ENCODE assay signal across 21 cellular contexts in genomic region chr18:59910967-59911366, GRCh38. TPM values are rescaled to one million over a fixed set of nuclear protein-coding genes. Genes with fewer than 3 reads are reported as not detected.
DNase-seq lines count a peak whose midpoint lies in the region; ATAC-seq and TF ChIP-seq lines count a peak whose summit lies in the region.
"Had no signal": no experiment of that assay in that cellular context is flagged by ENCODE, and none has a peak within 500 bp of the region (broad histone marks: within the 10 kb centered on the region; RNA-seq: fewer than 3 reads in every experiment).

No MANE protein-coding gene starts in this region.

- no peak overlapping the region for H3K4me3 ChIP-seq in AG10803 (ENCODE audit: low read length)
- no peak overlapping the region for H3K4me3 ChIP-seq in IMR-90 (ENCODE audit: insufficient read depth, low read depth, low read length)
- H3K4me3 ChIP-seq in astrocyte of the spinal cord (ENCODE audit: low read depth, low read length), result no peak overlapping the region
- no peak overlapping the region for H3K4me3 ChIP-seq in lung
- H3K4me3 ChIP-seq: gastroesophageal sphincter, neural progenitor cell, PC-9, upper lobe of right lung had no signal

- ATAC-seq in IMR-90 (ENCODE audit: low read depth) (peak; percentile 55), lung (ENCODE audit: insufficient read depth, low FRiP score) (peak; percentile 19), HG02642 (IDR thresholded peaks at IDR 0.05; ENCODE audit: poor library complexity, unreplicated experiment) (no peak)
- ATAC-seq: activated T-helper 17 cell treated with anti-CD3 and anti-CD28 coated beads, Interleukin-2, amount 50 U/mL, for 72 hours; right cardiac atrium had no signal

- H3K14ac ChIP-seq in IMR-90 (replicated peaks; ENCODE audit: low read depth, low read length), result peak overlapping the region; percentile 86

- H2BK5ac ChIP-seq in IMR-90 (ENCODE audit: low read depth, low read length, poor library complexity, severe bottlenecking), result peak overlapping the region; percentile 88

- H3K9me1 ChIP-seq in IMR-90 (ENCODE audit: insufficient read depth, low read length), result peaks cover 14% of the 10 kb centered on the region

- H4K5ac ChIP-seq in IMR-90 (ENCODE audit: low read depth, low read length), result peak overlapping the region; percentile 22; the same call in 1 of the 2 replicates

- H3K18ac ChIP-seq in IMR-90 (ENCODE audit: low read depth, low read length), result peak overlapping the region; percentile 92

- no peak overlapping the region for H3K4me2 ChIP-seq in IMR-90 (ENCODE audit: low read depth, low read length)
- H3K4me2 ChIP-seq: neural progenitor cell, PC-9 had no signal

- H3K4me1 ChIP-seq in IMR-90 (ENCODE audit: control insufficient read depth, insufficient read depth, low read length) (peaks cover 22% of the 10 kb centered on the region), lung (ENCODE audit: control insufficient read depth in 2 of 2, insufficient read depth in 2 of 2, low read length in 2 of 2) (peaks cover 0 to 2% of the 10 kb centered on the region in 2 donors)
- H3K4me1 ChIP-seq: neural progenitor cell, upper lobe of right lung had no signal

- dilution Hi-C loops in IMR-90 (cut with HindIII; ENCODE audit: low sequenced_read_pairs, unreplicated experiment), result no loop called here

- 0 out of 2 replicates have a peak overlapping the region, but pooled peaks have one; percentile 94 for H2AK5ac ChIP-seq in IMR-90 (ENCODE audit: low read depth, low read length)

- peak overlapping the region; percentile 91 for H3K4ac ChIP-seq in IMR-90 (ENCODE audit: low read depth, low read length)

- CTCF ChIA-PET in IMR-90 (lab: Yijun Ruan, JAX), result no interaction called here

- H3K36me3 ChIP-seq in IMR-90 (ENCODE audit: control insufficient read depth, insufficient read depth, low read length), result no peaks in the 10 kb centered on the region
- no peaks in the 10 kb centered on the region for H3K36me3 ChIP-seq in lung (ENCODE audit: control insufficient read depth in 2 of 2, insufficient read depth in 2 of 2, low read length in 2 of 2)
- H3K36me3 ChIP-seq: gastroesophageal sphincter, neural progenitor cell, upper lobe of right lung had no signal

- H2AK9ac ChIP-seq in IMR-90 (replicated peaks; ENCODE audit: low read depth, low read length, poor library complexity), result peak overlapping the region; percentile 23

- H2BK20ac ChIP-seq in IMR-90 (ENCODE audit: low read depth, low read length), result peak overlapping the region; percentile 92; the same call in 1 of the 2 replicates

- no peak overlapping the region for H3K9ac ChIP-seq in IMR-90 (ENCODE audit: low read depth, low read length)
- H3K9ac ChIP-seq: neural progenitor cell had no signal

- POLR2A ChIA-PET in IMR-90 (lab: Charles Lee; ENCODE audit: unreplicated experiment), result no interaction called here

- peak overlapping the region; percentile 91 for H2BK120ac ChIP-seq in IMR-90 (ENCODE audit: low read depth, low read length)

- no peak overlapping the region for H3K56ac ChIP-seq in IMR-90 (ENCODE audit: extremely low read depth, insufficient read depth, low read length)

- H3K79me1 ChIP-seq in IMR-90 (ENCODE audit: low read depth in 1 of 2, low read length in 2 of 2), result peaks cover 0 to 15% of the 10 kb centered on the region in 2 experiments; a peak in 1 of 4 replicates

- WGBS in IMR-90 (ENCODE audit: extremely low coverage in 2 of 2, insufficient read length in 1 of 2), 2 experiments, result no CpG with 5 or more reads among the region's 2 CpGs
- 79 to 96% methylated on average over 2 of the region's 2 CpGs for WGBS in lung, 2 donors

- peak overlapping the region; percentile 88 for H3K27ac ChIP-seq in IMR-90 (ENCODE audit: insufficient read depth, low read length)
- H3K27ac ChIP-seq in lung (ENCODE audit: low read depth in 1 of 2, low read length in 1 of 2), result no peak overlapping the region
- H3K27ac ChIP-seq: gastroesophageal sphincter, neural progenitor cell, PC-9, upper lobe of right lung had no signal

- peak; percentile 52 for DNase-seq in AG10803 (ENCODE audit: low read depth)
- peak; percentile 73 for DNase-seq in IMR-90
- DNase-seq in astrocyte of the spinal cord (ENCODE audit: low read depth, low spot score), result peak; percentile 67
- no peak for DNase-seq in lung (ENCODE audit: low spot score)
- no peak for DNase-seq in SW480 (ENCODE audit: low spot score)
- DNase-seq in activated CD4-positive, CD25-positive, alpha-beta regulatory T cell (lab: John Stamatoyannopoulos, UW), result no peak
- DNase-seq in NCI-H1048 (lab: John Stamatoyannopoulos, UW), result no peak
- DNase-seq: activated CD4-positive, CD25-positive, alpha-beta regulatory T cell treated with anti-CD3 and anti-CD28 coated beads, Interleukin-2, amount 50 U/mL, for 72 hours; DMS79 treated with DMSO at 0.1 percent for 48 hours; GOT3; NCI-H1105 treated with DMSO at 0.1 percent for 48 hours; NCI-H2171; NCI-H774; right cardiac atrium; T-helper 9 cell; upper lobe of right lung had no signal

- no peaks in the 10 kb centered on the region for H4K20me1 ChIP-seq in IMR-90 (ENCODE audit: insufficient read depth, low read length)

- TF ChIP-seq CTCF in AG10803 (conservative IDR thresholded peaks at IDR 0.05; ENCODE audit: low read length) (no peak), IMR-90 (conservative IDR thresholded peaks at IDR 0.05; ENCODE audit: low read depth, low read length) (no peak), astrocyte of the spinal cord (IDR thresholded peaks at IDR 0.05; ENCODE audit: low read depth, low read length) (no peak), lung (IDR thresholded peaks at IDR 0.05; ENCODE audit: control extremely low read depth, extremely low read depth) (no peak)

- peak overlapping the region; percentile 79; the same call in 1 of the 2 replicates for H3K23ac ChIP-seq in IMR-90 (ENCODE audit: low read depth, low read length)

- in situ Hi-C loops in IMR-90 (cut with MboI; ENCODE audit: low sequenced_read_pairs) (no loop called here), astrocyte of the spinal cord (cut with HindIII; ENCODE audit: low sequenced_read_pairs) (no loop called here)

- H3K27me3 ChIP-seq in IMR-90 (ENCODE audit: control insufficient read depth, insufficient read depth, low read length) (no peaks in the 10 kb centered on the region), lung (ENCODE audit: control insufficient read depth, insufficient read depth) (no peaks in the 10 kb centered on the region)
- H3K27me3 ChIP-seq: gastroesophageal sphincter, upper lobe of right lung had no signal

- BruUV-seq in IMR-90 (replicated peaks; lab: Mats Ljungman, UMichigan), result no TSS peak

- H3K9me3 ChIP-seq in IMR-90 (ENCODE audit: control insufficient read depth, insufficient read depth, low read length) (peaks cover 3% of the 10 kb centered on the region; the same call in 1 of the 2 replicates), lung (ENCODE audit: control insufficient read depth in 2 of 2, insufficient read depth in 1 of 2, low read length in 1 of 2) (peaks cover 5% of the 10 kb centered on the region in 2 donors)
- H3K9me3 ChIP-seq: upper lobe of right lung had no signal

- peak overlapping the region; percentile 84 for H2BK15ac ChIP-seq in IMR-90 (ENCODE audit: low read depth, low read length)

- TF ChIP-seq RAD21 in IMR-90 (IDR thresholded peaks at IDR 0.05; ENCODE audit: low read length), result no peak

- intact Hi-C loops in IMR-90 (cut with micrococcal nuclease), result loop anchor here (5.0 kb wide), 1 partner anchor 41 kb away; no protein-coding TSS in a partner anchor

- peak overlapping the region; percentile 52; the same call in 1 of the 2 replicates for H4K91ac ChIP-seq in IMR-90 (ENCODE audit: insufficient read depth, low read depth, low read length)

- peak overlapping the region in 1 of 2 experiments; percentile 85; a peak in 2 of 4 replicates for H4K8ac ChIP-seq in IMR-90 (ENCODE audit: low read depth in 2 of 2, low read length in 2 of 2)

- no peak for TF ChIP-seq POLR2A in IMR-90 (IDR thresholded peaks at IDR 0.05; ENCODE audit: low read depth, low read length)

- H2AFZ ChIP-seq in IMR-90 (replicated peaks; ENCODE audit: low read length, poor library complexity), result no peak overlapping the region
- H2AFZ ChIP-seq: neural progenitor cell, PC-9 had no signal

TF ChIP-seq in IMR-90, 13 proteins besides CTCF, POLR2A, EP300 and RAD21:
- TF ChIP-seq CHD1 (IDR thresholded peaks at IDR 0.05; ENCODE audit: low read depth, low read length) (no peak), FOS (IDR thresholded peaks at IDR 0.05; ENCODE audit: low read depth, low read length) (peak; percentile 55; the same call in 1 of the 2 replicates)
TF ChIP-seq in IMR-90: peak in this region for 1.

RNA-seq across cellular contexts. Expression of gene PMAIP1, which starts 11.2 kb away (rescaled TPM):
- total RNA-seq in IMR-90 (2012; rRNA removed) (14.0 and 26.9 TPM in 2 replicates), lung (1 to 10 TPM; 2.4 to 5.1 TPM)
- polyA plus RNA-seq in IMR-90 (2012; rRNA removed) (25.9 and 30.1 TPM in 2 replicates), lung (1 to 10 TPM; 4.4 to 9.4 TPM)
- polyA plus RNA-seq in IMR-90 (2012; cell fraction: cytosol; rRNA removed), result 4.3 and 12.5 TPM in 2 replicates
- 7.2 and 17.3 TPM in 2 replicates for polyA plus RNA-seq in IMR-90 (2012; cell fraction: nucleus; rRNA removed; ENCODE audit: low replicate concordance)

Comparison
In these comparisons a context has a peak if more than half of its experiments do, and no peak if none do; other contexts are left out.
1. DNase-seq: peak in AG10803 (single experiment), IMR-90 (single experiment) and astrocyte of the spinal cord (single experiment); none in lung (single experiment), SW480 (single experiment), activated CD4-positive, CD25-positive, alpha-beta regulatory T cell (0 of 4) and NCI-H1048 (single experiment).